ENCODE assay signal across 10 cellular contexts in genomic region chr9:89999176-89999533, GRCh38.
A peak's percentile ranks its signal among the peaks of the same experiment; 100 is the strongest.
DNase-seq lines count a peak whose midpoint lies in the region; ATAC-seq and TF ChIP-seq lines count a peak whose summit lies in the region.
"Had no signal": no experiment of that assay in that cellular context is flagged by ENCODE, and none has a peak within 500 bp of the region (broad histone marks: within the 10 kb centered on the region; RNA-seq: fewer than 3 reads in every experiment).

No MANE protein-coding gene starts in this region.

- no peaks in the 10 kb centered on the region for H3K9me3 Mint-ChIP-seq in activated CD8-positive, alpha-beta memory T cell treated with anti-CD3 and anti-CD28 coated beads, Interleukin-2, amount 10 ng/mL, durations not matched to agents 7 days and 5 days (ENCODE audit: low read depth)
- H3K9me3 Mint-ChIP-seq in memory B cell: no peaks in the 10 kb centered on the region

- H3K4me1 ChIP-seq in adrenal gland (replicated peaks in 1 of 2) (peaks cover 52 to 60% of the 10 kb centered on the region in 2 donors), upper lobe of left lung (peaks cover 54 to 61% (median 56%) of the 10 kb centered on the region in 4 donors)

- no peak for TF ChIP-seq EP300 in upper lobe of left lung (IDR thresholded peaks at IDR 0.05)

- intact Hi-C loops in adrenal gland (cut with DNase I): loop anchor here (10.0 kb wide), 2 partner anchors 96 to 394 kb away; partner anchors contain the start of gene GADD45G (in 1 of the 2)

- ATAC-seq in activated CD8-positive, alpha-beta memory T cell treated with anti-CD3 and anti-CD28 coated beads, Interleukin-2, amount 10 ng/mL, durations not matched to agents 7 days and 5 days: no peak
- no peak for ATAC-seq in memory B cell (ENCODE audit: low read depth)
- peak; percentile 58 to 79 for ATAC-seq in upper lobe of left lung (ENCODE audit: low FRiP score in 2 of 2)
- ATAC-seq in GM21367 (IDR thresholded peaks at IDR 0.05; ENCODE audit: unreplicated experiment): no peak

- no peak for TF ChIP-seq POLR2A in adrenal gland (IDR thresholded peaks at IDR 0.05)
- no peak for TF ChIP-seq POLR2A in upper lobe of left lung (IDR thresholded peaks at IDR 0.05)

- H3K4me1 Mint-ChIP-seq in activated CD8-positive, alpha-beta memory T cell treated with anti-CD3 and anti-CD28 coated beads, Interleukin-2, amount 10 ng/mL, durations not matched to agents 7 days and 5 days: peaks cover 26% of the 10 kb centered on the region
- peaks cover 13% of the 10 kb centered on the region for H3K4me1 Mint-ChIP-seq in memory B cell

- TF ChIP-seq CTCF in adrenal gland (IDR thresholded peaks at IDR 0.05): no peak
- TF ChIP-seq CTCF in upper lobe of left lung (IDR thresholded peaks at IDR 0.05): no peak

- H3K9me3 ChIP-seq in adrenal gland (replicated peaks in 1 of 3) (no peaks in the 10 kb centered on the region), upper lobe of left lung (no peaks in the 10 kb centered on the region)

- no peak overlapping the region for H3K4me3 Mint-ChIP-seq in activated CD8-positive, alpha-beta memory T cell treated with anti-CD3 and anti-CD28 coated beads, Interleukin-2, amount 10 ng/mL, durations not matched to agents 7 days and 5 days
- peak overlapping the region; percentile 80 for H3K4me3 Mint-ChIP-seq in memory B cell

- no peaks in the 10 kb centered on the region for H3K27me3 ChIP-seq in adrenal gland
- H3K27me3 ChIP-seq in upper lobe of left lung: no peaks in the 10 kb centered on the region

- peak overlapping the region; percentile 87 to 95 (median 93) for H3K27ac ChIP-seq in adrenal gland
- peak overlapping the region; percentile 83 to 92 (median 86) for H3K27ac ChIP-seq in upper lobe of left lung

- H3K4me3 ChIP-seq in adrenal gland (no peak overlapping the region), upper lobe of left lung (peak overlapping the region in 2 of 4 donors; percentile 28 to 37)

- H3K27ac Mint-ChIP-seq in activated CD8-positive, alpha-beta memory T cell treated with anti-CD3 and anti-CD28 coated beads, Interleukin-2, amount 10 ng/mL, durations not matched to agents 7 days and 5 days: peak overlapping the region; percentile 26
- peak overlapping the region; percentile 8 for H3K27ac Mint-ChIP-seq in memory B cell

- WGBS in adrenal gland, 4 donors: 24 to 56% (median 52%) methylated on average over 2 to 3 of the region's 3 CpGs
- 73% methylated on average over 3 of the region's 3 CpGs; no CpG with 5 or more reads in 1 of the 2 donors for WGBS in upper lobe of left lung, 2 donors

- DNase-seq in activated CD8-positive, alpha-beta memory T cell treated with anti-CD3 and anti-CD28 coated beads, Interleukin-2, amount 10 ng/mL, durations not matched to agents 7 days and 5 days: no peak
- DNase-seq in activated CD8-positive, alpha-beta memory T cell treated with anti-CD3 and anti-CD28 coated beads, Interleukin-2, amount 50 U/mL, for 48 hours: no peak
- DNase-seq in adrenal gland (peak; percentile 48 to 74 (median 65)), memory B cell (ENCODE audit: low spot score in 2 of 2) (no peak), upper lobe of left lung (peak; percentile 68 to 84), CD1c-positive myeloid dendritic cell (ENCODE audit: extremely low spot score) (no peak), NCI-H2171 treated with DMSO at 0.1 percent for 48 hours (lab: John Stamatoyannopoulos, UW) (no peak)
- DNase-seq: COR-L47, HCEC 1CT had no signal

- peaks cover 17% of the 10 kb centered on the region for H3K27me3 Mint-ChIP-seq in activated CD8-positive, alpha-beta memory T cell treated with anti-CD3 and anti-CD28 coated beads, Interleukin-2, amount 10 ng/mL, durations not matched to agents 7 days and 5 days
- H3K27me3 Mint-ChIP-seq in memory B cell: no peaks in the 10 kb centered on the region

- H3K36me3 ChIP-seq in adrenal gland (replicated peaks in 1 of 2) (no peaks in the 10 kb centered on the region), upper lobe of left lung (no peaks in the 10 kb centered on the region)

- no peaks in the 10 kb centered on the region for H3K36me3 Mint-ChIP-seq in activated CD8-positive, alpha-beta memory T cell treated with anti-CD3 and anti-CD28 coated beads, Interleukin-2, amount 10 ng/mL, durations not matched to agents 7 days and 5 days
- no peaks in the 10 kb centered on the region for H3K36me3 Mint-ChIP-seq in memory B cell

- CTCF ChIA-PET in activated CD8-positive, alpha-beta memory T cell treated with anti-CD3 and anti-CD28 coated beads, Interleukin-2, amount 10 ng/mL, durations not matched to agents 7 days and 5 days (lab: Charles Lee): interaction anchor here (0.9 to 3.6 kb wide), 8 partner anchors 12 to 401 kb away, joined by 3 to 28 read pairs (median 6); no protein-coding TSS in a partner anchor

Comparison
In these comparisons a context has a peak if more than half of its experiments do, and no peak if none do; other contexts are left out.
1. ATAC-seq: peak in upper lobe of left lung (2 of 2); none in activated CD8-positive, alpha-beta memory T cell treated with anti-CD3 and anti-CD28 coated beads, Interleukin-2, amount 10 ng/mL, durations not matched to agents 7 days and 5 days (single experiment), memory B cell (single experiment) and GM21367 (single experiment).
2. DNase-seq: peak in adrenal gland (7 of 7) and upper lobe of left lung (2 of 2); none in activated CD8-positive, alpha-beta memory T cell treated with anti-CD3 and anti-CD28 coated beads, Interleukin-2, amount 10 ng/mL, durations not matched to agents 7 days and 5 days (single experiment), activated CD8-positive, alpha-beta memory T cell treated with anti-CD3 and anti-CD28 coated beads, Interleukin-2, amount 50 U/mL, for 48 hours (single experiment), memory B cell (0 of 2), CD1c-positive myeloid dendritic cell (single experiment) and NCI-H2171 treated with DMSO at 0.1 percent for 48 hours (single experiment).